1 cellular context compared by ENCODE assay signal in genomic region chr11:76839326-76839725, GRCh38.
TF ChIP-seq lines count a peak whose summit lies in the region.

No MANE protein-coding gene starts in this region.

TF ChIP-seq in H1, 55 proteins besides CTCF, POLR2A, EP300 and RAD21:
- TF ChIP-seq USF2 (IDR thresholded peaks at IDR 0.05; ENCODE audit: low read length) (no peak), TBP (IDR thresholded peaks at IDR 0.05; ENCODE audit: low read depth, low read length) (no peak), KDM4A (IDR thresholded peaks at IDR 0.05; ENCODE audit: low read depth, low read length, severe bottlenecking) (no peak), POU5F1 (IDR thresholded peaks at IDR 0.05; ENCODE audit: low read depth, low read length) (no peak), MAX (IDR thresholded peaks at IDR 0.05) (no peak), HDAC6 (IDR thresholded peaks at IDR 0.05; ENCODE audit: low read depth, low read length) (no peak), SP4 (IDR thresholded peaks at IDR 0.05; ENCODE audit: low read length) (no peak), ASH2L (IDR thresholded peaks at IDR 0.05; ENCODE audit: low read length) (no peak), TAF7 (optimal IDR thresholded peaks at IDR 0.05; ENCODE audit: borderline replicate concordance, low read depth, low read length) (no peak), GABPA (IDR thresholded peaks at IDR 0.05; ENCODE audit: borderline replicate concordance, insufficient read depth, low read length) (no peak), ATF2 (IDR thresholded peaks at IDR 0.05; ENCODE audit: low read length) (no peak), SUZ12 (IDR thresholded peaks at IDR 0.05; ENCODE audit: low read length) (no peak), SIRT6 (IDR thresholded peaks at IDR 0.05; ENCODE audit: low read length) (no peak), MAFK (IDR thresholded peaks at IDR 0.05; ENCODE audit: low read depth, low read length) (no peak), CREB1 (IDR thresholded peaks at IDR 0.05) (no peak), SRF (IDR thresholded peaks at IDR 0.05; ENCODE audit: low read depth, low read length) (no peak), JUN (IDR thresholded peaks at IDR 0.05; ENCODE audit: low read depth, low read length) (no peak), BRCA1 (IDR thresholded peaks at IDR 0.05; ENCODE audit: low read depth, low read length) (no peak), EGR1 (IDR thresholded peaks at IDR 0.05; ENCODE audit: borderline replicate concordance, low read depth, low read length) (no peak)
